ENCODE assay signal across 35 cellular contexts in the genomic region with DNA sequence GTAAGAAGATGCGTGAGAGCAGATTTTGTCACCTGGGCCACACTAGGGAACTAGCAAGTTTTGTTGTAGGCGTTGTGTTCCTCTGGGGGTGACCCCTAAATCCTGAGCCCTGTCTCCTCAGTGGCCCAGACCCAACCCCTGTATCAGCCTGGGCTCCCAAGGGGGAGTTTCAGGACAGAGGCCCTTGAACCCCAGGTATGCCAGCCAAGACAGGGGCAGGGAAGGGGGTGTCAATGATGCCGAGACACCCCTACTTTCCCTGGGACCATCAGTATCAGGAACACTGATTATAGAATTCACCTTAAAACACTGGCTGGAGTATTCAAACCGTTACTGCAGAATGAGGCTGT.
"Had no signal": no experiment of that assay in that cellular context is flagged by ENCODE, and none has a peak within 500 bp of the region (broad histone marks: within the 10 kb centered on the region; RNA-seq: fewer than 3 reads in every experiment).

No MANE protein-coding gene starts in this region.

- H3K36me3 ChIP-seq: MG63, Peyer's patch, SJSA1, WERI-Rb-1 had no signal

- DNase-seq: activated CD4-positive, alpha-beta T cell treated with anti-CD3 and anti-CD28 coated beads for 1 hour; activated CD4-positive, alpha-beta T cell treated with anti-CD3 and anti-CD28 coated beads, Interleukin-2, amount 10 ng/mL, durations not matched to agents 24 days and 14 days; activated CD4-positive, alpha-beta T cell treated with anti-CD3 and anti-CD28 coated beads, Interleukin-2, amount 50 U/mL, for 48 hours; activated CD4-positive, CD25-positive, alpha-beta regulatory T cell; activated CD8-positive, alpha-beta T cell treated with anti-CD3 and anti-CD28 coated beads, Interleukin-2, amount 10 ng/mL, durations not matched to agents 7 days and 5 days; activated naive CD4-positive, alpha-beta T cell; activated naive CD4-positive, alpha-beta T cell treated with anti-CD3 and anti-CD28 coated beads, Interleukin-2, amount 50 U/mL, for 16 hours; activated naive CD8-positive, alpha-beta T cell treated with anti-CD3 and anti-CD28 coated beads for 36 hours; activated T-cell treated with anti-CD3 and anti-CD28 coated beads, Interleukin-2, amount 50 U/mL, for 24 hours; amniotic stem cell; brain microvascular endothelial cell; central memory CD4-positive, alpha-beta T cell; Kasumi-1; KBM-7; MG63; NCI-H1048; NCI-H1105 treated with DMSO at 0.1 percent for 48 hours; NCI-H1436; NCI-H1694; NCI-H1930; NCI-H510A; NCI-H526; NCI-H748 treated with DMSO at 0.1 percent for 48 hours; NK-92 treated with Interleukin-12 subunit alpha and Interleukin-12 subunit beta, amount 100 ng/mL, for 24 hours; PC-3; RPMI8226; SHP77 treated with DMSO at 0.1 percent for 48 hours; SK-N-SH; WERI-Rb-1 had no signal

- H3K4me3 Mint-ChIP-seq: activated CD4-positive, alpha-beta T cell treated with anti-CD3 and anti-CD28 coated beads, Interleukin-2, amount 10 ng/mL, durations not matched to agents 24 days and 14 days; activated CD8-positive, alpha-beta T cell treated with anti-CD3 and anti-CD28 coated beads, Interleukin-2, amount 10 ng/mL, durations not matched to agents 7 days and 5 days; activated naive CD8-positive, alpha-beta T cell treated with anti-CD3 and anti-CD28 coated beads for 36 hours; activated T-cell treated with anti-CD3 and anti-CD28 coated beads, Interleukin-2, amount 50 U/mL, for 24 hours; activated T-helper 1 cell treated with anti-CD3 and anti-CD28 coated beads, Interleukin-12 subunit alpha, Interleukin-12 subunit beta, Interleukin-2, Interleukin-4 antibody, amounts not matched to agents 30 ng/mL and 10 ng/mL and 1 ng/mL, durations not matched to agents 14 hours and 24 hours and 36 hours; IgD-negative memory B cell; T-helper 1 cell treated with Interleukin-12 subunit alpha and Interleukin-12 subunit beta and Interleukin-4 antibody, amounts not matched to agents 30 μg/mL and 1 μg/mL, for 36 hours; T-helper 2 cell treated with Interferon-gamma antibody and Interleukin-4, amounts not matched to agents 5 μg/mL and 100 μg/mL, for 36 hours had no signal

- H3K4me3 ChIP-seq: MG63, Peyer's patch, SJSA1 had no signal

- ATAC-seq: activated CD8-positive, alpha-beta T cell treated with anti-CD3 and anti-CD28 coated beads, Interleukin-2, amount 10 ng/mL, durations not matched to agents 7 days and 5 days; PC-3 had no signal

- H3K27me3 Mint-ChIP-seq: activated naive CD8-positive, alpha-beta T cell treated with anti-CD3 and anti-CD28 coated beads for 36 hours; activated T-cell treated with anti-CD3 and anti-CD28 coated beads, Interleukin-2, amount 50 U/mL, for 24 hours; IgD-negative memory B cell had no signal

- H3K36me3 Mint-ChIP-seq: activated naive CD8-positive, alpha-beta T cell treated with anti-CD3 and anti-CD28 coated beads for 36 hours; IgD-negative memory B cell had no signal

- H3K9me3 Mint-ChIP-seq: activated CD4-positive, alpha-beta T cell treated with anti-CD3 and anti-CD28 coated beads, Interleukin-2, amount 10 ng/mL, durations not matched to agents 24 days and 14 days; activated naive CD8-positive, alpha-beta T cell treated with anti-CD3 and anti-CD28 coated beads for 36 hours; activated T-cell treated with anti-CD3 and anti-CD28 coated beads, Interleukin-2, amount 50 U/mL, for 24 hours; activated T-helper 1 cell treated with anti-CD3 and anti-CD28 coated beads, Interleukin-12 subunit alpha, Interleukin-12 subunit beta, Interleukin-2, Interleukin-4 antibody, amounts not matched to agents 30 ng/mL and 10 ng/mL and 1 ng/mL, durations not matched to agents 14 hours and 24 hours and 36 hours; IgD-negative memory B cell; T-helper 1 cell treated with Interleukin-12 subunit alpha and Interleukin-12 subunit beta and Interleukin-4 antibody, amounts not matched to agents 30 μg/mL and 1 μg/mL, for 36 hours; T-helper 2 cell treated with Interferon-gamma antibody and Interleukin-4, amounts not matched to agents 5 μg/mL and 100 μg/mL, for 36 hours had no signal

- H3K4me1 ChIP-seq: Peyer's patch had no signal

- H3K27ac ChIP-seq: brain microvascular endothelial cell, Peyer's patch, SJSA1, WERI-Rb-1 had no signal

- H3K4me2 ChIP-seq: SK-N-SH had no signal

- H3K27me3 ChIP-seq: brain microvascular endothelial cell, MG63, Peyer's patch, SJSA1 had no signal

- H3K9ac ChIP-seq: SK-N-SH had no signal

- H3K27ac Mint-ChIP-seq: activated CD4-positive, alpha-beta T cell treated with anti-CD3 and anti-CD28 coated beads, Interleukin-2, amount 10 ng/mL, durations not matched to agents 24 days and 14 days; activated CD8-positive, alpha-beta T cell treated with anti-CD3 and anti-CD28 coated beads, Interleukin-2, amount 10 ng/mL, durations not matched to agents 7 days and 5 days; activated naive CD8-positive, alpha-beta T cell treated with anti-CD3 and anti-CD28 coated beads for 36 hours; activated T-cell treated with anti-CD3 and anti-CD28 coated beads, Interleukin-2, amount 50 U/mL, for 24 hours; activated T-helper 1 cell treated with anti-CD3 and anti-CD28 coated beads, Interleukin-12 subunit alpha, Interleukin-12 subunit beta, Interleukin-2, Interleukin-4 antibody, amounts not matched to agents 30 ng/mL and 10 ng/mL and 1 ng/mL, durations not matched to agents 14 hours and 24 hours and 36 hours; IgD-negative memory B cell; T-helper 1 cell treated with Interleukin-12 subunit alpha and Interleukin-12 subunit beta and Interleukin-4 antibody, amounts not matched to agents 30 μg/mL and 1 μg/mL, for 36 hours; T-helper 2 cell treated with Interferon-gamma antibody and Interleukin-4, amounts not matched to agents 5 μg/mL and 100 μg/mL, for 36 hours had no signal

- H3K9me3 ChIP-seq: MG63, Peyer's patch, SJSA1, SK-N-SH had no signal
